In the genomic region with DNA sequence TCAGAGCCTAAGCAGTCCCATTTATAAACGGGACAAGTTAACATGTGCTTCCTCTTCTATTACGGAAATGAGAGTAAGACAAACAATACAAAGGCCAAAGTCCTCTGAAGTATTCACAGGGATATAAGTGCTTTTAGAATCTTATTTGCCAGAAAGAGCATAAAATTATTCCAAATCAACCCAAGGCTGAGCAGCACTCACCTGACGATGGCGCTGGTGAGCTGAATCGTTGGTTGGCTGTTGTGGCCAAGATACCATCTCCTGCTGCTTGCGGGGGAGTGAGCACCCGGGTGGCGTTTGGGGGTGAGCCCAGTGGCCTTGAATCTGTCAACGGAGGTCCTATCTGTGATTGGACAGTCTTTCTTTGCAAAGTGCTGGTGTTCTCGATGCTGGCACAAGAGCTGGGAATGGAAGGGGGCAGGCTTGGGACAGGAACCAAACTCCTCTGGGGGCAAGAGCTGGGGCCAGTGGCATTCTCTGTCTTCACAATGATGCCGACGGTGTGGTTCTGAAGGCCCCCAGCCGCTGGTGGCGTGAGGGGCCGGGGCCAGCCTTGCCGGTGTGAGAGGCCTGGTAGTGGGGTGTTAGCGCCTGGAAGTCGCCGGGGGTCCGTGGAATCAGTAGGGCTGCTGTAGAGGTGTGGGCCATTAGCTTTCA, we compare ENCODE assay signal across 1 cellular context.
TF ChIP-seq lines count a peak whose summit lies in the region.

No MANE protein-coding gene starts in this region.

TF ChIP-seq in K562, 482 proteins besides CTCF, POLR2A, EP300 and RAD21 (continued from another document and continues in another):
- TF ChIP-seq HDAC6 (IDR thresholded peaks at IDR 0.05; ENCODE audit: low read depth, low read length) (no peak), CHD4 (IDR thresholded peaks at IDR 0.05; ENCODE audit: insufficient read depth, insufficient replicate concordance, low read depth, low read length, poor library complexity, severe bottlenecking) (peak; percentile 45), SP2 (IDR thresholded peaks at IDR 0.05; ENCODE audit: extremely low read depth, low read depth, low read length, poor library complexity, severe bottlenecking) (no peak), ZNF324 (CRISPR knock-in tag; IDR thresholded peaks at IDR 0.05) (no peak), ZNF445 (CRISPR knock-in tag; IDR thresholded peaks at IDR 0.05; ENCODE audit: low read depth) (no peak), TRIM28 (IDR thresholded peaks at IDR 0.05) (0 out of 2 replicates have a peak, but pooled peaks have one; percentile 43), ZNF140 (CRISPR knock-in tag; IDR thresholded peaks at IDR 0.05) (no peak), CTBP1 (IDR thresholded peaks at IDR 0.05; ENCODE audit: borderline replicate concordance) (peak; percentile 80; the same call in 1 of the 2 replicates), KLF16 (IDR thresholded peaks at IDR 0.05) (peak; percentile 93), MTF1 (CRISPR knock-in tag; IDR thresholded peaks at IDR 0.05; ENCODE audit: borderline replicate concordance) (no peak), RBM17 (IDR thresholded peaks at IDR 0.05; ENCODE audit: borderline replicate concordance, low read depth, low read length) (no peak), CBX8 (IDR thresholded peaks at IDR 0.05; ENCODE audit: borderline replicate concordance, extremely low read depth, low read depth, low read length, poor library complexity, severe bottlenecking) (no peak), STAT5A (IDR thresholded peaks at IDR 0.05; ENCODE audit: borderline replicate concordance, low read length) (peak; percentile 69; the same call in 1 of the 2 replicates), NFYB (IDR thresholded peaks at IDR 0.05; ENCODE audit: extremely low read depth, insufficient read length) (peak; percentile 19), MTA1 (IDR thresholded peaks at IDR 0.05; ENCODE audit: borderline replicate concordance) (peak; percentile 68; the same call in 1 of the 2 replicates), PRPF4 (IDR thresholded peaks at IDR 0.05; ENCODE audit: insufficient read depth, low read depth, low read length, poor library complexity, severe bottlenecking) (no peak), JUN (IDR thresholded peaks at IDR 0.05; ENCODE audit: borderline replicate concordance, low read depth, low read length) (no peak), JUN (CRISPR knock-in tag; IDR thresholded peaks at IDR 0.05; ENCODE audit: borderline replicate concordance) (no peak), RBFOX2 (IDR thresholded peaks at IDR 0.05; ENCODE audit: low read depth, low read length) (no peak), TFAM (CRISPR knock-in tag; conservative IDR thresholded peaks at IDR 0.05) (no peak), FIP1L1 (IDR thresholded peaks at IDR 0.05; ENCODE audit: low read depth, low read length, poor library complexity, severe bottlenecking) (no peak), BACH1 (tag; IDR thresholded peaks at IDR 0.05) (no peak), DDX20 (tag; IDR thresholded peaks at IDR 0.05; ENCODE audit: low read depth) (no peak), NELFE (IDR thresholded peaks at IDR 0.05; ENCODE audit: insufficient read depth, insufficient read length) (no peak), ZNF174 (CRISPR knock-in tag; IDR thresholded peaks at IDR 0.05) (no peak), POLR2B (IDR thresholded peaks at IDR 0.05; ENCODE audit: low read depth, partially characterized antibody) (no peak), ZBTB17 (CRISPR knock-in tag; IDR thresholded peaks at IDR 0.05) (no peak), CSDE1 (IDR thresholded peaks at IDR 0.05) (no peak), ZNF212 (CRISPR knock-in tag; IDR thresholded peaks at IDR 0.05) (no peak), HOXB6 (CRISPR knock-in tag; IDR thresholded peaks at IDR 0.05; ENCODE audit: borderline replicate concordance) (no peak), ZNF583 (CRISPR knock-in tag; IDR thresholded peaks at IDR 0.05) (no peak), ZNF23 (CRISPR knock-in tag; IDR thresholded peaks at IDR 0.05) (no peak), RHOXF2B (CRISPR knock-in tag; conservative IDR thresholded peaks at IDR 0.05) (no peak), ESRRB (CRISPR knock-in tag; IDR thresholded peaks at IDR 0.05; ENCODE audit: borderline replicate concordance) (no peak), POLR3G (IDR thresholded peaks at IDR 0.05; ENCODE audit: extremely low read depth, insufficient read length, insufficient replicate concordance) (no peak), TOE1 (IDR thresholded peaks at IDR 0.05; ENCODE audit: borderline replicate concordance) (0 out of 2 replicates have a peak, but pooled peaks have one; percentile 49), TOE1 (CRISPR knock-in tag; IDR thresholded peaks at IDR 0.05; ENCODE audit: borderline replicate concordance, low read depth) (no peak), KDM2B (CRISPR knock-in tag; IDR thresholded peaks at IDR 0.05) (no peak), ZNF274 (IDR thresholded peaks at IDR 0.05; ENCODE audit: borderline replicate concordance, low read depth, low read length) (no peak), ARID2 (IDR thresholded peaks at IDR 0.05) (no peak)
- TF ChIP-seq, protein P1, sequence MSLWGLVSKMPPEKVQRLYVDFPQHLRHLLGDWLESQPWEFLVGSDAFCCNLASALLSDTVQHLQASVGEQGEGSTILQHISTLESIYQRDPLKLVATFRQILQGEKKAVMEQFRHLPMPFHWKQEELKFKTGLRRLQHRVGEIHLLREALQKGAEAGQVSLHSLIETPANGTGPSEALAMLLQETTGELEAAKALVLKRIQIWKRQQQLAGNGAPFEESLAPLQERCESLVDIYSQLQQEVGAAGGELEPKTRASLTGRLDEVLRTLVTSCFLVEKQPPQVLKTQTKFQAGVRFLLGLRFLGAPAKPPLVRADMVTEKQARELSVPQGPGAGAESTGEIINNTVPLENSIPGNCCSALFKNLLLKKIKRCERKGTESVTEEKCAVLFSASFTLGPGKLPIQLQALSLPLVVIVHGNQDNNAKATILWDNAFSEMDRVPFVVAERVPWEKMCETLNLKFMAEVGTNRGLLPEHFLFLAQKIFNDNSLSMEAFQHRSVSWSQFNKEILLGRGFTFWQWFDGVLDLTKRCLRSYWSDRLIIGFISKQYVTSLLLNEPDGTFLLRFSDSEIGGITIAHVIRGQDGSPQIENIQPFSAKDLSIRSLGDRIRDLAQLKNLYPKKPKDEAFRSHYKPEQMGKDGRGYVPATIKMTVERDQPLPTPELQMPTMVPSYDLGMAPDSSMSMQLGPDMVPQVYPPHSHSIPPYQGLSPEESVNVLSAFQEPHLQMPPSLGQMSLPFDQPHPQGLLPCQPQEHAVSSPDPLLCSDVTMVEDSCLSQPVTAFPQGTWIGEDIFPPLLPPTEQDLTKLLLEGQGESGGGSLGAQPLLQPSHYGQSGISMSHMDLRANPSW (CRISPR knock-in tag; IDR thresholded peaks at IDR 0.05), result no peak
- TF ChIP-seq, protein P2, sequence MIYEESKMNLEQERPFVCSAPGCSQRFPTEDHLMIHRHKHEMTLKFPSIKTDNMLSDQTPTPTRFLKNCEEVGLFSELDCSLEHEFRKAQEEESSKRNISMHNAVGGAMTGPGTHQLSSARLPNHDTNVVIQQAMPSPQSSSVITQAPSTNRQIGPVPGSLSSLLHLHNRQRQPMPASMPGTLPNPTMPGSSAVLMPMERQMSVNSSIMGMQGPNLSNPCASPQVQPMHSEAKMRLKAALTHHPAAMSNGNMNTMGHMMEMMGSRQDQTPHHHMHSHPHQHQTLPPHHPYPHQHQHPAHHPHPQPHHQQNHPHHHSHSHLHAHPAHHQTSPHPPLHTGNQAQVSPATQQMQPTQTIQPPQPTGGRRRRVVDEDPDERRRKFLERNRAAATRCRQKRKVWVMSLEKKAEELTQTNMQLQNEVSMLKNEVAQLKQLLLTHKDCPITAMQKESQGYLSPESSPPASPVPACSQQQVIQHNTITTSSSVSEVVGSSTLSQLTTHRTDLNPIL (CRISPR knock-in tag; IDR thresholded peaks at IDR 0.05), result no peak
- TF ChIP-seq, protein P3, sequence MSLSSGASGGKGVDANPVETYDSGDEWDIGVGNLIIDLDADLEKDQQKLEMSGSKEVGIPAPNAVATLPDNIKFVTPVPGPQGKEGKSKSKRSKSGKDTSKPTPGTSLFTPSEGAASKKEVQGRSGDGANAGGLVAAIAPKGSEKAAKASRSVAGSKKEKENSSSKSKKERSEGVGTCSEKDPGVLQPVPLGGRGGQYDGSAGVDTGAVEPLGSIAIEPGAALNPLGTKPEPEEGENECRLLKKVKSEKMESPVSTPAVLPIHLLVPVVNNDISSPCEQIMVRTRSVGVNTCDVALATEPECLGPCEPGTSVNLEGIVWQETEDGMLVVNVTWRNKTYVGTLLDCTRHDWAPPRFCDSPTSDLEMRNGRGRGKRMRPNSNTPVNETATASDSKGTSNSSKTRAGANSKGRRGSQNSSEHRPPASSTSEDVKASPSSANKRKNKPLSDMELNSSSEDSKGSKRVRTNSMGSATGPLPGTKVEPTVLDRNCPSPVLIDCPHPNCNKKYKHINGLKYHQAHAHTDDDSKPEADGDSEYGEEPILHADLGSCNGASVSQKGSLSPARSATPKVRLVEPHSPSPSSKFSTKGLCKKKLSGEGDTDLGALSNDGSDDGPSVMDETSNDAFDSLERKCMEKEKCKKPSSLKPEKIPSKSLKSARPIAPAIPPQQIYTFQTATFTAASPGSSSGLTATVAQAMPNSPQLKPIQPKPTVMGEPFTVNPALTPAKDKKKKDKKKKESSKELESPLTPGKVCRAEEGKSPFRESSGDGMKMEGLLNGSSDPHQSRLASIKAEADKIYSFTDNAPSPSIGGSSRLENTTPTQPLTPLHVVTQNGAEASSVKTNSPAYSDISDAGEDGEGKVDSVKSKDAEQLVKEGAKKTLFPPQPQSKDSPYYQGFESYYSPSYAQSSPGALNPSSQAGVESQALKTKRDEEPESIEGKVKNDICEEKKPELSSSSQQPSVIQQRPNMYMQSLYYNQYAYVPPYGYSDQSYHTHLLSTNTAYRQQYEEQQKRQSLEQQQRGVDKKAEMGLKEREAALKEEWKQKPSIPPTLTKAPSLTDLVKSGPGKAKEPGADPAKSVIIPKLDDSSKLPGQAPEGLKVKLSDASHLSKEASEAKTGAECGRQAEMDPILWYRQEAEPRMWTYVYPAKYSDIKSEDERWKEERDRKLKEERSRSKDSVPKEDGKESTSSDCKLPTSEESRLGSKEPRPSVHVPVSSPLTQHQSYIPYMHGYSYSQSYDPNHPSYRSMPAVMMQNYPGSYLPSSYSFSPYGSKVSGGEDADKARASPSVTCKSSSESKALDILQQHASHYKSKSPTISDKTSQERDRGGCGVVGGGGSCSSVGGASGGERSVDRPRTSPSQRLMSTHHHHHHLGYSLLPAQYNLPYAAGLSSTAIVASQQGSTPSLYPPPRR (CRISPR knock-in tag; IDR thresholded peaks at IDR 0.05; ENCODE audit: borderline replicate concordance), result no peak
- TF ChIP-seq, protein P4, sequence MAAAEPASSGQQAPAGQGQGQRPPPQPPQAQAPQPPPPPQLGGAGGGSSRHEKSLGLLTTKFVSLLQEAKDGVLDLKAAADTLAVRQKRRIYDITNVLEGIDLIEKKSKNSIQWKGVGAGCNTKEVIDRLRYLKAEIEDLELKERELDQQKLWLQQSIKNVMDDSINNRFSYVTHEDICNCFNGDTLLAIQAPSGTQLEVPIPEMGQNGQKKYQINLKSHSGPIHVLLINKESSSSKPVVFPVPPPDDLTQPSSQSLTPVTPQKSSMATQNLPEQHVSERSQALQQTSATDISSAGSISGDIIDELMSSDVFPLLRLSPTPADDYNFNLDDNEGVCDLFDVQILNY (CRISPR knock-in tag; IDR thresholded peaks at IDR 0.05), result no peak
- TF ChIP-seq, protein P5, sequence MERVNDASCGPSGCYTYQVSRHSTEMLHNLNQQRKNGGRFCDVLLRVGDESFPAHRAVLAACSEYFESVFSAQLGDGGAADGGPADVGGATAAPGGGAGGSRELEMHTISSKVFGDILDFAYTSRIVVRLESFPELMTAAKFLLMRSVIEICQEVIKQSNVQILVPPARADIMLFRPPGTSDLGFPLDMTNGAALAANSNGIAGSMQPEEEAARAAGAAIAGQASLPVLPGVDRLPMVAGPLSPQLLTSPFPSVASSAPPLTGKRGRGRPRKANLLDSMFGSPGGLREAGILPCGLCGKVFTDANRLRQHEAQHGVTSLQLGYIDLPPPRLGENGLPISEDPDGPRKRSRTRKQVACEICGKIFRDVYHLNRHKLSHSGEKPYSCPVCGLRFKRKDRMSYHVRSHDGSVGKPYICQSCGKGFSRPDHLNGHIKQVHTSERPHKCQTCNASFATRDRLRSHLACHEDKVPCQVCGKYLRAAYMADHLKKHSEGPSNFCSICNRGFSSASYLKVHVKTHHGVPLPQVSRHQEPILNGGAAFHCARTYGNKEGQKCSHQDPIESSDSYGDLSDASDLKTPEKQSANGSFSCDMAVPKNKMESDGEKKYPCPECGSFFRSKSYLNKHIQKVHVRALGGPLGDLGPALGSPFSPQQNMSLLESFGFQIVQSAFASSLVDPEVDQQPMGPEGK (CRISPR knock-in tag; IDR thresholded peaks at IDR 0.05; ENCODE audit: borderline replicate concordance), result peak; percentile 69; the same call in 1 of the 2 replicates
- TF ChIP-seq, protein P6, sequence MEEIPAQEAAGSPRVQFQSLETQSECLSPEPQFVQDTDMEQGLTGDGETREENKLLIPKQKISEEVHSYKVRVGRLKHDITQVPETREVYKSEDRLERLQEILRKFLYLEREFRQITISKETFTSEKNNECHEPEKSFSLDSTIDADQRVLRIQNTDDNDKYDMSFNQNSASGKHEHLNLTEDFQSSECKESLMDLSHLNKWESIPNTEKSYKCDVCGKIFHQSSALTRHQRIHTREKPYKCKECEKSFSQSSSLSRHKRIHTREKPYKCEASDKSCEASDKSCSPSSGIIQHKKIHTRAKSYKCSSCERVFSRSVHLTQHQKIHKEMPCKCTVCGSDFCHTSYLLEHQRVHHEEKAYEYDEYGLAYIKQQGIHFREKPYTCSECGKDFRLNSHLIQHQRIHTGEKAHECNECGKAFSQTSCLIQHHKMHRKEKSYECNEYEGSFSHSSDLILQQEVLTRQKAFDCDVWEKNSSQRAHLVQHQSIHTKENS (CRISPR knock-in tag; IDR thresholded peaks at IDR 0.05), result no peak
- TF ChIP-seq, protein P7, sequence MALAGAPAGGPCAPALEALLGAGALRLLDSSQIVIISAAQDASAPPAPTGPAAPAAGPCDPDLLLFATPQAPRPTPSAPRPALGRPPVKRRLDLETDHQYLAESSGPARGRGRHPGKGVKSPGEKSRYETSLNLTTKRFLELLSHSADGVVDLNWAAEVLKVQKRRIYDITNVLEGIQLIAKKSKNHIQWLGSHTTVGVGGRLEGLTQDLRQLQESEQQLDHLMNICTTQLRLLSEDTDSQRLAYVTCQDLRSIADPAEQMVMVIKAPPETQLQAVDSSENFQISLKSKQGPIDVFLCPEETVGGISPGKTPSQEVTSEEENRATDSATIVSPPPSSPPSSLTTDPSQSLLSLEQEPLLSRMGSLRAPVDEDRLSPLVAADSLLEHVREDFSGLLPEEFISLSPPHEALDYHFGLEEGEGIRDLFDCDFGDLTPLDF (CRISPR knock-in tag; IDR thresholded peaks at IDR 0.05), result no peak
- TF ChIP-seq, protein P8, sequence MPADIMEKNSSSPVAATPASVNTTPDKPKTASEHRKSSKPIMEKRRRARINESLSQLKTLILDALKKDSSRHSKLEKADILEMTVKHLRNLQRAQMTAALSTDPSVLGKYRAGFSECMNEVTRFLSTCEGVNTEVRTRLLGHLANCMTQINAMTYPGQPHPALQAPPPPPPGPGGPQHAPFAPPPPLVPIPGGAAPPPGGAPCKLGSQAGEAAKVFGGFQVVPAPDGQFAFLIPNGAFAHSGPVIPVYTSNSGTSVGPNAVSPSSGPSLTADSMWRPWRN (IDR thresholded peaks at IDR 0.05; ENCODE audit: low read depth), result peak; percentile 78
- TF ChIP-seq, protein P9, sequence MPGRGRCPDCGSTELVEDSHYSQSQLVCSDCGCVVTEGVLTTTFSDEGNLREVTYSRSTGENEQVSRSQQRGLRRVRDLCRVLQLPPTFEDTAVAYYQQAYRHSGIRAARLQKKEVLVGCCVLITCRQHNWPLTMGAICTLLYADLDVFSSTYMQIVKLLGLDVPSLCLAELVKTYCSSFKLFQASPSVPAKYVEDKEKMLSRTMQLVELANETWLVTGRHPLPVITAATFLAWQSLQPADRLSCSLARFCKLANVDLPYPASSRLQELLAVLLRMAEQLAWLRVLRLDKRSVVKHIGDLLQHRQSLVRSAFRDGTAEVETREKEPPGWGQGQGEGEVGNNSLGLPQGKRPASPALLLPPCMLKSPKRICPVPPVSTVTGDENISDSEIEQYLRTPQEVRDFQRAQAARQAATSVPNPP (IDR thresholded peaks at IDR 0.05; ENCODE audit: borderline replicate concordance, insufficient read depth, insufficient read length), result no peak
